In the genomic region with DNA sequence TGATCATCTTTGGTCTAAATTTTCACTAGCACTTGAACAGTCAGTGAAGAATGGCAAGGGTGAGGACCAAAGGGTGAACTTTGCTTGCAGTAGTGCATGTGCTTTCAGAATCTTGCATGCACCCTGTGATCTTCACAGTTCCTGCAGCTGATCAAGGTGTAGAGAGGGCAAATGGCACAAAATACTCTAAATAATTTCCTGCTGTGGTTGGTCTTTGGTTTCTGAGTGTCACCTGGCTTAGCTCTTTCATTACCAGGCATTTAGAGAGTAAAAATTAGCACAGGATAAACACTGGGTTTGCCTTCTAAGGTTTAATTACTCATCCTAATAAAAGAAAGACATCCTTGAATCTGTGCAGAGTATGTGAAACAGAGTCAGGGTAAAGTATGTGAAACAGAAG, we compare ENCODE assay signal across 10 cellular contexts. TPM values are rescaled to one million over a fixed set of nuclear protein-coding genes. Genes with fewer than 3 reads are reported as not detected.
A peak's percentile ranks its signal among the peaks of the same experiment; 100 is the strongest.
DNase-seq lines count a peak whose midpoint lies in the region; ATAC-seq lines count a peak whose summit lies in the region.
"Had no signal": no experiment of that assay in that cellular context is flagged by ENCODE, and none has a peak within 500 bp of the region (broad histone marks: within the 10 kb centered on the region; RNA-seq: fewer than 3 reads in every experiment).

No MANE protein-coding gene starts in this region.

- peak; percentile 28 to 29 for ATAC-seq in activated T-cell treated with anti-CD3 and anti-CD28 coated beads, Interleukin-2, amount 50 U/mL, for 72 hours (replicated peaks in 1 of 2)
- ATAC-seq in HG03280 (IDR thresholded peaks at IDR 0.05; ENCODE audit: unreplicated experiment) = peak; percentile 35
- ATAC-seq in stimulated activated effector memory CD8-positive, alpha-beta T cell treated with anti-CD3 and anti-CD28 coated beads, Interleukin-12 subunit alpha, Interleukin-12 subunit beta, amount 100 ng/mL, for 72 hours = no peak
- ATAC-seq in GM18861 (IDR thresholded peaks at IDR 0.05; ENCODE audit: unreplicated experiment) = no peak
- no peak for ATAC-seq in esophagus mucosa

- DNase-seq in activated T-cell treated with anti-CD3 and anti-CD28 coated beads, Interleukin-2, amount 50 U/mL, for 72 hours = no peak
- DNase-seq in activated T-cell treated with anti-CD3 and anti-CD28 coated beads, Interleukin-2, amount 50 U/mL, for 1 hour = no peak
- DNase-seq in activated naive CD8-positive, alpha-beta T cell treated with anti-CD3 and anti-CD28 coated beads for 36 hours = no peak
- DNase-seq in stimulated activated effector memory CD8-positive, alpha-beta T cell treated with anti-CD3 and anti-CD28 coated beads, Interleukin-12 subunit alpha, Interleukin-12 subunit beta, amount 100 ng/mL, for 72 hours (ENCODE audit: low spot score in 2 of 2) = no peak
- no peak for DNase-seq in effector CD8-positive, alpha-beta T cell (lab: John Stamatoyannopoulos, UW)
- DNase-seq: NCI-H226 had no signal

- peaks cover 80% of the 10 kb centered on the region for H3K4me1 Mint-ChIP-seq in activated T-cell treated with anti-CD3 and anti-CD28 coated beads, Interleukin-2, amount 50 U/mL, for 72 hours (ENCODE audit: low read depth)
- peaks cover 69% of the 10 kb centered on the region for H3K4me1 Mint-ChIP-seq in activated naive CD8-positive, alpha-beta T cell treated with anti-CD3 and anti-CD28 coated beads for 36 hours
- peaks cover 64% of the 10 kb centered on the region for H3K4me1 Mint-ChIP-seq in stimulated activated effector memory CD8-positive, alpha-beta T cell treated with anti-CD3 and anti-CD28 coated beads, Interleukin-12 subunit alpha, Interleukin-12 subunit beta, amount 100 ng/mL, for 72 hours

- no peaks in the 10 kb centered on the region for H3K9me3 Mint-ChIP-seq in activated T-cell treated with anti-CD3 and anti-CD28 coated beads, Interleukin-2, amount 50 U/mL, for 72 hours
- H3K9me3 Mint-ChIP-seq in activated naive CD8-positive, alpha-beta T cell treated with anti-CD3 and anti-CD28 coated beads for 36 hours = no peaks in the 10 kb centered on the region
- H3K9me3 Mint-ChIP-seq in stimulated activated effector memory CD8-positive, alpha-beta T cell treated with anti-CD3 and anti-CD28 coated beads, Interleukin-12 subunit alpha, Interleukin-12 subunit beta, amount 100 ng/mL, for 72 hours = no peaks in the 10 kb centered on the region
- H3K9me3 Mint-ChIP-seq: stimulated activated naive CD8-positive, alpha-beta T cell treated with anti-CD3 and anti-CD28 coated beads, Interleukin-15, Interleukin-2, amounts not matched to agents 100 ng/mL and 50 ng/mL, for 24 hours had no signal

- H3K27me3 Mint-ChIP-seq in activated T-cell treated with anti-CD3 and anti-CD28 coated beads, Interleukin-2, amount 50 U/mL, for 72 hours (ENCODE audit: low read depth) = no peaks in the 10 kb centered on the region
- no peaks in the 10 kb centered on the region for H3K27me3 Mint-ChIP-seq in activated naive CD8-positive, alpha-beta T cell treated with anti-CD3 and anti-CD28 coated beads for 36 hours
- H3K27me3 Mint-ChIP-seq: stimulated activated naive CD8-positive, alpha-beta T cell treated with anti-CD3 and anti-CD28 coated beads, Interleukin-15, Interleukin-2, amounts not matched to agents 100 ng/mL and 50 ng/mL, for 24 hours had no signal

- peaks cover 2 to 14% of the 10 kb centered on the region in 2 donors for H3K36me3 Mint-ChIP-seq in activated T-cell treated with anti-CD3 and anti-CD28 coated beads, Interleukin-2, amount 50 U/mL, for 72 hours (ENCODE audit: insufficient read depth in 2 of 2)
- H3K36me3 Mint-ChIP-seq in activated naive CD8-positive, alpha-beta T cell treated with anti-CD3 and anti-CD28 coated beads for 36 hours = peaks cover 38% of the 10 kb centered on the region
- peaks cover 89% of the 10 kb centered on the region for H3K36me3 Mint-ChIP-seq in stimulated activated effector memory CD8-positive, alpha-beta T cell treated with anti-CD3 and anti-CD28 coated beads, Interleukin-12 subunit alpha, Interleukin-12 subunit beta, amount 100 ng/mL, for 72 hours

- peak overlapping the region in 1 of 2 donors; percentile 63 for H3K4me3 Mint-ChIP-seq in activated T-cell treated with anti-CD3 and anti-CD28 coated beads, Interleukin-2, amount 50 U/mL, for 72 hours
- H3K4me3 Mint-ChIP-seq in activated naive CD8-positive, alpha-beta T cell treated with anti-CD3 and anti-CD28 coated beads for 36 hours = peak overlapping the region; percentile 7
- H3K4me3 Mint-ChIP-seq in stimulated activated effector memory CD8-positive, alpha-beta T cell treated with anti-CD3 and anti-CD28 coated beads, Interleukin-12 subunit alpha, Interleukin-12 subunit beta, amount 100 ng/mL, for 72 hours = peak overlapping the region; percentile 28

- H3K27ac Mint-ChIP-seq in activated T-cell treated with anti-CD3 and anti-CD28 coated beads, Interleukin-2, amount 50 U/mL, for 72 hours = peak overlapping the region; percentile 51
- H3K27ac Mint-ChIP-seq in activated naive CD8-positive, alpha-beta T cell treated with anti-CD3 and anti-CD28 coated beads for 36 hours = no peak overlapping the region
- H3K27ac Mint-ChIP-seq in stimulated activated effector memory CD8-positive, alpha-beta T cell treated with anti-CD3 and anti-CD28 coated beads, Interleukin-12 subunit alpha, Interleukin-12 subunit beta, amount 100 ng/mL, for 72 hours = no peak overlapping the region

RNA-seq across cellular contexts. Expression of gene TIPARP, which starts 11.4 kb away (rescaled TPM):
- total RNA-seq in activated T-cell treated with anti-CD3 and anti-CD28 coated beads, Interleukin-2, amount 50 U/mL, for 72 hours = 10 to 100 TPM; 21.3 to 21.6 TPM
- 10 to 100 TPM; 26.9 to 27.0 TPM for total RNA-seq in activated naive CD8-positive, alpha-beta T cell treated with anti-CD3 and anti-CD28 coated beads for 36 hours
- 34.4 TPM for total RNA-seq in esophagus mucosa

Comparison
In these comparisons a context has a peak if more than half of its experiments do, and no peak if none do; other contexts are left out.
1. ATAC-seq: peak in activated T-cell treated with anti-CD3 and anti-CD28 coated beads, Interleukin-2, amount 50 U/mL, for 72 hours (2 of 2) and HG03280 (single experiment); none in stimulated activated effector memory CD8-positive, alpha-beta T cell treated with anti-CD3 and anti-CD28 coated beads, Interleukin-12 subunit alpha, Interleukin-12 subunit beta, amount 100 ng/mL, for 72 hours (single experiment), GM18861 (single experiment) and esophagus mucosa (single experiment).